In genomic region chr12:68001486-68002466, GRCh38 we compare ENCODE assay signal across 9 cellular contexts. TPM values are rescaled to one million over a fixed set of nuclear protein-coding genes. Genes with fewer than 3 reads are reported as not detected.
DNase-seq lines count a peak whose midpoint lies in the region; ATAC-seq and TF ChIP-seq lines count a peak whose summit lies in the region.
"Had no signal": no experiment of that assay in that cellular context is flagged by ENCODE, and none has a peak within 500 bp of the region (broad histone marks: within the 10 kb centered on the region; RNA-seq: fewer than 3 reads in every experiment).

No MANE protein-coding gene starts in this region.

- TF ChIP-seq CTCF in Peyer's patch (IDR thresholded peaks at IDR 0.05) (peak in 5 of 6 experiments; percentile 7 to 34 (median 11)), stomach (IDR thresholded peaks at IDR 0.05) (no peak)

- H3K4me3 ChIP-seq in Peyer's patch (no peak overlapping the region), stomach (no peak overlapping the region)
- H3K4me3 ChIP-seq: suprapubic skin had no signal

- H3K4me1 ChIP-seq in Peyer's patch (no peaks in the 10 kb centered on the region), stomach (peaks cover 0 to 7% (median 0%) of the 10 kb centered on the region in 4 donors)
- H3K4me1 ChIP-seq: suprapubic skin had no signal

- no peak for TF ChIP-seq EP300 in stomach (IDR thresholded peaks at IDR 0.05)

- intact Hi-C loops in stomach (cut with DNase I; ENCODE audit: low total_unique reads): no loop called here

- peak; percentile 24 for DNase-seq in COR-L47 (lab: John Stamatoyannopoulos, UW)
- DNase-seq in H4 (ENCODE audit: low spot score): peak; percentile 19
- no peak for DNase-seq in Peyer's patch
- peak; percentile 20 for DNase-seq in iPS-NIHi11 (ENCODE audit: low spot score)
- DNase-seq in 8988T: no peak
- no peak for DNase-seq in NCI-H2029 (lab: John Stamatoyannopoulos, UW)
- DNase-seq in stomach: no peak

- H3K27me3 ChIP-seq in Peyer's patch (no peaks in the 10 kb centered on the region), stomach (no peaks in the 10 kb centered on the region)
- H3K27me3 ChIP-seq: suprapubic skin had no signal

- no peaks in the 10 kb centered on the region for H3K36me3 ChIP-seq in Peyer's patch
- H3K36me3 ChIP-seq in stomach: no peaks in the 10 kb centered on the region
- H3K36me3 ChIP-seq: suprapubic skin had no signal

- 81 to 83% (median 82%) methylated on average over 11 of the region's 11 CpGs for WGBS in stomach, 5 donors

- H3K9me3 ChIP-seq in Peyer's patch (no peaks in the 10 kb centered on the region), stomach (no peaks in the 10 kb centered on the region)
- H3K9me3 ChIP-seq: suprapubic skin had no signal

- ATAC-seq in HG03139 (IDR thresholded peaks at IDR 0.05; ENCODE audit: unreplicated experiment): no peak

- H3K27ac ChIP-seq in Peyer's patch: no peak overlapping the region
- no peak overlapping the region for H3K27ac ChIP-seq in stomach
- H3K27ac ChIP-seq: suprapubic skin had no signal

- TF ChIP-seq POLR2A in Peyer's patch (IDR thresholded peaks at IDR 0.05): no peak
- TF ChIP-seq POLR2A in stomach (IDR thresholded peaks at IDR 0.05): no peak

RNA-seq across cellular contexts. Expression of gene IFNG-AS1, which starts 12.5 kb away (rescaled TPM):
- not detected in 2 replicates for total RNA-seq in H4 (2014; rRNA removed; shearing (Covaris generic))
- total RNA-seq in Peyer's patch (1 to 10 TPM in 2 of 4 donors, not detected in 2; 1.5 to 4.1 TPM), stomach (not detected)
- polyA plus RNA-seq in stomach: not detected
- total RNA-seq: suprapubic skin had no signal

Comparison
In these comparisons a context has a peak if more than half of its experiments do, and no peak if none do; other contexts are left out.
1. DNase-seq: peak in COR-L47 (single experiment), H4 (single experiment) and iPS-NIHi11 (single experiment); none in Peyer's patch (0 of 3), 8988T (single experiment), NCI-H2029 (single experiment) and stomach (single experiment).
2. CTCF ChIP-seq: peak in Peyer's patch (5 of 6); none in stomach (0 of 7).